Comparison of ENCODE assay signal across 1 cellular context in the genomic region with DNA sequence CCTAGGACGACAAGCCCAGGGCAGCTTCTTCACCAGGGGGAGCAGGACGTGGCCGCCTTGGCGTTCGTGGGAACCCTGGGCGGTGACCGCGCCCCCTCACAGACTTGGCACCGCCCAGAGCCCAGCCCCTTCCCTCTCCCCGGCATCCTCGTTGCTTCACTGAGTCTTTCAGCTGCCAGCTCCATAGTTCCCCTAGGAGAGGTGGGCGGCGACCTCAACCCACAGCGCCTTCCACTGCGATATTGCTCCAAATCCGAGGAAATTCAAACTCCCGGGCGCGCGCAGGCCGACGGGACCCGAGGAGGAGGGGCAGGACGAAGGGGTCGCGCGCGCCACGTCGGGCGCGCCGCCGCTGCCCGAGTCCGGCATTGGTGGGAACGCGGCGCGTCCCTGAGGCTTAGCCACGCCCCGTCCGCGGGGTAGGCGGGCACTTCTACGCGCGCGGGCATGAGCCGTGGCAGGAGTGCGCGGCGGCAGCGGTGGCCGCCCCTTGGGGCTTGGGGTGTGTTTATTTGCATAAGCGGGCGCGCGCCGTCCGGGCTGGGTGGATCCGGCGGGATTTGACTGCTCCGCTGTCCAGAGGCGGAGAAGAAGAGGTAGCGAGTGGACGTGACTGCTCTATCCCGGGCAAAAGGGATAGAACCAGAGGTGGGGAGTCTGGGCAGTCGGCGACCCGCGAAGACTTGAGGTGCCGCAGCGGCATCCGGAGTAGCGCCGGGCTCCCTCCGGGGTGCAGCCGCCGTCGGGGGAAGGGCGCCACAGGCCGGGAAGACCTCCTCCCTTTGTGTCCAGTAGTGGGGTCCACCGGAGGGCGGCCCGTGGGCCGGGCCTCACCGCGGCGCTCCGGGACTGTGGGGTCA.
TF ChIP-seq lines count a peak whose summit lies in the region.

A gene with protein sequence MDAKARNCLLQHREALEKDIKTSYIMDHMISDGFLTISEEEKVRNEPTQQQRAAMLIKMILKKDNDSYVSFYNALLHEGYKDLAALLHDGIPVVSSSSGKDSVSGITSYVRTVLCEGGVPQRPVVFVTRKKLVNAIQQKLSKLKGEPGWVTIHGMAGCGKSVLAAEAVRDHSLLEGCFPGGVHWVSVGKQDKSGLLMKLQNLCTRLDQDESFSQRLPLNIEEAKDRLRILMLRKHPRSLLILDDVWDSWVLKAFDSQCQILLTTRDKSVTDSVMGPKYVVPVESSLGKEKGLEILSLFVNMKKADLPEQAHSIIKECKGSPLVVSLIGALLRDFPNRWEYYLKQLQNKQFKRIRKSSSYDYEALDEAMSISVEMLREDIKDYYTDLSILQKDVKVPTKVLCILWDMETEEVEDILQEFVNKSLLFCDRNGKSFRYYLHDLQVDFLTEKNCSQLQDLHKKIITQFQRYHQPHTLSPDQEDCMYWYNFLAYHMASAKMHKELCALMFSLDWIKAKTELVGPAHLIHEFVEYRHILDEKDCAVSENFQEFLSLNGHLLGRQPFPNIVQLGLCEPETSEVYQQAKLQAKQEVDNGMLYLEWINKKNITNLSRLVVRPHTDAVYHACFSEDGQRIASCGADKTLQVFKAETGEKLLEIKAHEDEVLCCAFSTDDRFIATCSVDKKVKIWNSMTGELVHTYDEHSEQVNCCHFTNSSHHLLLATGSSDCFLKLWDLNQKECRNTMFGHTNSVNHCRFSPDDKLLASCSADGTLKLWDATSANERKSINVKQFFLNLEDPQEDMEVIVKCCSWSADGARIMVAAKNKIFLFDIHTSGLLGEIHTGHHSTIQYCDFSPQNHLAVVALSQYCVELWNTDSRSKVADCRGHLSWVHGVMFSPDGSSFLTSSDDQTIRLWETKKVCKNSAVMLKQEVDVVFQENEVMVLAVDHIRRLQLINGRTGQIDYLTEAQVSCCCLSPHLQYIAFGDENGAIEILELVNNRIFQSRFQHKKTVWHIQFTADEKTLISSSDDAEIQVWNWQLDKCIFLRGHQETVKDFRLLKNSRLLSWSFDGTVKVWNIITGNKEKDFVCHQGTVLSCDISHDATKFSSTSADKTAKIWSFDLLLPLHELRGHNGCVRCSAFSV (N-terminal part only) (plus strand): TSS at position 579 of the 860 bp plus-strand sequence. CDS start 3,070 bp downstream, outside the sequence.
A gene with protein sequence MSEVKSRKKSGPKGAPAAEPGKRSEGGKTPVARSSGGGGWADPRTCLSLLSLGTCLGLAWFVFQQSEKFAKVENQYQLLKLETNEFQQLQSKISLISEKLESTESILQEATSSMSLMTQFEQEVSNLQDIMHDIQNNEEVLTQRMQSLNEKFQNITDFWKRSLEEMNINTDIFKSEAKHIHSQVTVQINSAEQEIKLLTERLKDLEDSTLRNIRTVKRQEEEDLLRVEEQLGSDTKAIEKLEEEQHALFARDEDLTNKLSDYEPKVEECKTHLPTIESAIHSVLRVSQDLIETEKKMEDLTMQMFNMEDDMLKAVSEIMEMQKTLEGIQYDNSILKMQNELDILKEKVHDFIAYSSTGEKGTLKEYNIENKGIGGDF (minus strand): TSS at position 77 of the 860 bp plus-strand sequence. CDS start 87 bp downstream, outside the sequence.

TF ChIP-seq in HepG2, 621 proteins besides CTCF, POLR2A, EP300 and RAD21 (continued from another document and continues in another):
- TF ChIP-seq, protein P1, sequence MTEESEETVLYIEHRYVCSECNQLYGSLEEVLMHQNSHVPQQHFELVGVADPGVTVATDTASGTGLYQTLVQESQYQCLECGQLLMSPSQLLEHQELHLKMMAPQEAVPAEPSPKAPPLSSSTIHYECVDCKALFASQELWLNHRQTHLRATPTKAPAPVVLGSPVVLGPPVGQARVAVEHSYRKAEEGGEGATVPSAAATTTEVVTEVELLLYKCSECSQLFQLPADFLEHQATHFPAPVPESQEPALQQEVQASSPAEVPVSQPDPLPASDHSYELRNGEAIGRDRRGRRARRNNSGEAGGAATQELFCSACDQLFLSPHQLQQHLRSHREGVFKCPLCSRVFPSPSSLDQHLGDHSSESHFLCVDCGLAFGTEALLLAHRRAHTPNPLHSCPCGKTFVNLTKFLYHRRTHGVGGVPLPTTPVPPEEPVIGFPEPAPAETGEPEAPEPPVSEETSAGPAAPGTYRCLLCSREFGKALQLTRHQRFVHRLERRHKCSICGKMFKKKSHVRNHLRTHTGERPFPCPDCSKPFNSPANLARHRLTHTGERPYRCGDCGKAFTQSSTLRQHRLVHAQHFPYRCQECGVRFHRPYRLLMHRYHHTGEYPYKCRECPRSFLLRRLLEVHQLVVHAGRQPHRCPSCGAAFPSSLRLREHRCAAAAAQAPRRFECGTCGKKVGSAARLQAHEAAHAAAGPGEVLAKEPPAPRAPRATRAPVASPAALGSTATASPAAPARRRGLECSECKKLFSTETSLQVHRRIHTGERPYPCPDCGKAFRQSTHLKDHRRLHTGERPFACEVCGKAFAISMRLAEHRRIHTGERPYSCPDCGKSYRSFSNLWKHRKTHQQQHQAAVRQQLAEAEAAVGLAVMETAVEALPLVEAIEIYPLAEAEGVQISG (CRISPR knock-in tag; IDR thresholded peaks at IDR 0.05), result peak; percentile 56; the same call in 1 of the 2 replicates
- TF ChIP-seq, protein P2, sequence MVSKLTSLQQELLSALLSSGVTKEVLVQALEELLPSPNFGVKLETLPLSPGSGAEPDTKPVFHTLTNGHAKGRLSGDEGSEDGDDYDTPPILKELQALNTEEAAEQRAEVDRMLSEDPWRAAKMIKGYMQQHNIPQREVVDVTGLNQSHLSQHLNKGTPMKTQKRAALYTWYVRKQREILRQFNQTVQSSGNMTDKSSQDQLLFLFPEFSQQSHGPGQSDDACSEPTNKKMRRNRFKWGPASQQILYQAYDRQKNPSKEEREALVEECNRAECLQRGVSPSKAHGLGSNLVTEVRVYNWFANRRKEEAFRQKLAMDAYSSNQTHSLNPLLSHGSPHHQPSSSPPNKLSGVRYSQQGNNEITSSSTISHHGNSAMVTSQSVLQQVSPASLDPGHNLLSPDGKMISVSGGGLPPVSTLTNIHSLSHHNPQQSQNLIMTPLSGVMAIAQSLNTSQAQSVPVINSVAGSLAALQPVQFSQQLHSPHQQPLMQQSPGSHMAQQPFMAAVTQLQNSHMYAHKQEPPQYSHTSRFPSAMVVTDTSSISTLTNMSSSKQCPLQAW (CRISPR knock-in tag; IDR thresholded peaks at IDR 0.05), result 0 out of 2 replicates have a peak, but pooled peaks have one; percentile 44
- TF ChIP-seq KDM5B (CRISPR knock-in tag; IDR thresholded peaks at IDR 0.05; ENCODE audit: borderline replicate concordance) (peak; percentile 69), GATAD2A (CRISPR knock-in tag; IDR thresholded peaks at IDR 0.05) (peak; percentile 12), SP5 (CRISPR knock-in tag; IDR thresholded peaks at IDR 0.05; ENCODE audit: borderline replicate concordance, low read depth) (peak; percentile 74; the same call in 1 of the 2 replicates), ELF3 (CRISPR knock-in tag; IDR thresholded peaks at IDR 0.05) (peak; percentile 21; the same call in 1 of the 2 replicates), ZFP82 (CRISPR knock-in tag; IDR thresholded peaks at IDR 0.05; ENCODE audit: borderline replicate concordance) (no peak), MED8 (CRISPR knock-in tag; IDR thresholded peaks at IDR 0.05; ENCODE audit: insufficient replicate concordance) (peak; percentile 51), ZNF350 (CRISPR knock-in tag; IDR thresholded peaks at IDR 0.05; ENCODE audit: borderline replicate concordance, low read depth) (no peak; the same call in 1 of the 2 replicates), FOXA3 (CRISPR knock-in tag; IDR thresholded peaks at IDR 0.05) (peak; percentile 51), ZNF878 (CRISPR knock-in tag; IDR thresholded peaks at IDR 0.05) (peak; percentile 77), ZNF709 (CRISPR knock-in tag; IDR thresholded peaks at IDR 0.05) (peak; percentile 61; the same call in 1 of the 2 replicates), KLF16 (CRISPR knock-in tag; IDR thresholded peaks at IDR 0.05) (peak in 1 of 2 experiments; percentile 54; a peak in 2 of 4 replicates), ZNF501 (CRISPR knock-in tag; IDR thresholded peaks at IDR 0.05) (peak; percentile 75; the same call in 1 of the 2 replicates), RORA (CRISPR knock-in tag; IDR thresholded peaks at IDR 0.05) (no peak), SP1 (IDR thresholded peaks at IDR 0.05) (no peak), SP1 (CRISPR knock-in tag; IDR thresholded peaks at IDR 0.05) (peak; percentile 84), RBFOX2 (IDR thresholded peaks at IDR 0.05; ENCODE audit: low read depth, low read length) (peak; percentile 69), NCOA2 (CRISPR knock-in tag; IDR thresholded peaks at IDR 0.05) (0 out of 2 replicates have a peak, but pooled peaks have one; percentile 18), ISX (CRISPR knock-in tag; conservative IDR thresholded peaks at IDR 0.05) (no peak), ISL2 (CRISPR knock-in tag; IDR thresholded peaks at IDR 0.05) (peak; percentile 14), ZSCAN31 (CRISPR knock-in tag; IDR thresholded peaks at IDR 0.05; ENCODE audit: low read depth) (peak; percentile 22), ZFP36L2 (CRISPR knock-in tag; IDR thresholded peaks at IDR 0.05) (0 out of 2 replicates have a peak, but pooled peaks have one; percentile 53), ZNF138 (CRISPR knock-in tag; IDR thresholded peaks at IDR 0.05; ENCODE audit: low read depth) (no peak), ZNF329 (CRISPR knock-in tag; IDR thresholded peaks at IDR 0.05; ENCODE audit: low read depth) (no peak)
- TF ChIP-seq, protein P3, sequence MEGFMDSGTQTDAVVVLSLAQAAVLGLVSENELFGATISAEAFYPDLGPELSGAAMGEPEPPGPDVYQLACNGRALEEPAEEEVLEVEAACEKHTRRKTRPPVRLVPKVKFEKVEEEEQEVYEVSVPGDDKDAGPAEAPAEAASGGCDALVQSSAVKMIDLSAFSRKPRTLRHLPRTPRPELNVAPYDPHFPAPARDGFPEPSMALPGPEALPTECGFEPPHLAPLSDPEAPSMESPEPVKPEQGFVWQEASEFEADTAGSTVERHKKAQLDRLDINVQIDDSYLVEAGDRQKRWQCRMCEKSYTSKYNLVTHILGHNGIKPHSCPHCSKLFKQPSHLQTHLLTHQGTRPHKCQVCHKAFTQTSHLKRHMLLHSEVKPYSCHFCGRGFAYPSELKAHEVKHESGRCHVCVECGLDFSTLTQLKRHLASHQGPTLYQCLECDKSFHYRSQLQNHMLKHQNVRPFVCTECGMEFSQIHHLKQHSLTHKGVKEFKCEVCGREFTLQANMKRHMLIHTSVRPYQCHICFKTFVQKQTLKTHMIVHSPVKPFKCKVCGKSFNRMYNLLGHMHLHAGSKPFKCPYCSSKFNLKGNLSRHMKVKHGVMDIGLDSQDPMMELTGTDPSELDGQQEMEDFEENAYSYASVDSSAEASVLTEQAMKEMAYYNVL (CRISPR knock-in tag; IDR thresholded peaks at IDR 0.05; ENCODE audit: borderline replicate concordance), result 0 out of 2 replicates have a peak, but pooled peaks have one; percentile 62
- TF ChIP-seq, protein P4, sequence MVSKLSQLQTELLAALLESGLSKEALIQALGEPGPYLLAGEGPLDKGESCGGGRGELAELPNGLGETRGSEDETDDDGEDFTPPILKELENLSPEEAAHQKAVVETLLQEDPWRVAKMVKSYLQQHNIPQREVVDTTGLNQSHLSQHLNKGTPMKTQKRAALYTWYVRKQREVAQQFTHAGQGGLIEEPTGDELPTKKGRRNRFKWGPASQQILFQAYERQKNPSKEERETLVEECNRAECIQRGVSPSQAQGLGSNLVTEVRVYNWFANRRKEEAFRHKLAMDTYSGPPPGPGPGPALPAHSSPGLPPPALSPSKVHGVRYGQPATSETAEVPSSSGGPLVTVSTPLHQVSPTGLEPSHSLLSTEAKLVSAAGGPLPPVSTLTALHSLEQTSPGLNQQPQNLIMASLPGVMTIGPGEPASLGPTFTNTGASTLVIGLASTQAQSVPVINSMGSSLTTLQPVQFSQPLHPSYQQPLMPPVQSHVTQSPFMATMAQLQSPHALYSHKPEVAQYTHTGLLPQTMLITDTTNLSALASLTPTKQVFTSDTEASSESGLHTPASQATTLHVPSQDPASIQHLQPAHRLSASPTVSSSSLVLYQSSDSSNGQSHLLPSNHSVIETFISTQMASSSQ (IDR thresholded peaks at IDR 0.05; ENCODE audit: low read depth), result no peak
- TF ChIP-seq, protein P4 (CRISPR knock-in tag; IDR thresholded peaks at IDR 0.05; ENCODE audit: borderline replicate concordance), result peak; percentile 68; the same call in 1 of the 2 replicates
- TF ChIP-seq, protein P5, sequence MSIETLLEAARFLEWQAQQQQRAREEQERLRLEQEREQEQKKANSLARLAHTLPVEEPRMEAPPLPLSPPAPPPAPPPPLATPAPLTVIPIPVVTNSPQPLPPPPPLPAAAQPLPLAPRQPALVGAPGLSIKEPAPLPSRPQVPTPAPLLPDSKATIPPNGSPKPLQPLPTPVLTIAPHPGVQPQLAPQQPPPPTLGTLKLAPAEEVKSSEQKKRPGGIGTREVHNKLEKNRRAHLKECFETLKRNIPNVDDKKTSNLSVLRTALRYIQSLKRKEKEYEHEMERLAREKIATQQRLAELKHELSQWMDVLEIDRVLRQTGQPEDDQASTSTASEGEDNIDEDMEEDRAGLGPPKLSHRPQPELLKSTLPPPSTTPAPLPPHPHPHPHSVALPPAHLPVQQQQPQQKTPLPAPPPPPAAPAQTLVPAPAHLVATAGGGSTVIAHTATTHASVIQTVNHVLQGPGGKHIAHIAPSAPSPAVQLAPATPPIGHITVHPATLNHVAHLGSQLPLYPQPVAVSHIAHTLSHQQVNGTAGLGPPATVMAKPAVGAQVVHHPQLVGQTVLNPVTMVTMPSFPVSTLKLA (IDR thresholded peaks at IDR 0.05), result peak; percentile 55
- TF ChIP-seq, protein P6, sequence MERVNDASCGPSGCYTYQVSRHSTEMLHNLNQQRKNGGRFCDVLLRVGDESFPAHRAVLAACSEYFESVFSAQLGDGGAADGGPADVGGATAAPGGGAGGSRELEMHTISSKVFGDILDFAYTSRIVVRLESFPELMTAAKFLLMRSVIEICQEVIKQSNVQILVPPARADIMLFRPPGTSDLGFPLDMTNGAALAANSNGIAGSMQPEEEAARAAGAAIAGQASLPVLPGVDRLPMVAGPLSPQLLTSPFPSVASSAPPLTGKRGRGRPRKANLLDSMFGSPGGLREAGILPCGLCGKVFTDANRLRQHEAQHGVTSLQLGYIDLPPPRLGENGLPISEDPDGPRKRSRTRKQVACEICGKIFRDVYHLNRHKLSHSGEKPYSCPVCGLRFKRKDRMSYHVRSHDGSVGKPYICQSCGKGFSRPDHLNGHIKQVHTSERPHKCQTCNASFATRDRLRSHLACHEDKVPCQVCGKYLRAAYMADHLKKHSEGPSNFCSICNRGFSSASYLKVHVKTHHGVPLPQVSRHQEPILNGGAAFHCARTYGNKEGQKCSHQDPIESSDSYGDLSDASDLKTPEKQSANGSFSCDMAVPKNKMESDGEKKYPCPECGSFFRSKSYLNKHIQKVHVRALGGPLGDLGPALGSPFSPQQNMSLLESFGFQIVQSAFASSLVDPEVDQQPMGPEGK (CRISPR knock-in tag; IDR thresholded peaks at IDR 0.05), result peak; percentile 41
- TF ChIP-seq, protein P7, sequence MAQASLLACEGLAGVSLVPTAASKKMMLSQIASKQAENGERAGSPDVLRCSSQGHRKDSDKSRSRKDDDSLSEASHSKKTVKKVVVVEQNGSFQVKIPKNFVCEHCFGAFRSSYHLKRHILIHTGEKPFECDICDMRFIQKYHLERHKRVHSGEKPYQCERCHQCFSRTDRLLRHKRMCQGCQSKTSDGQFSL (CRISPR knock-in tag; IDR thresholded peaks at IDR 0.05), result no peak
